In genomic region chr3:53083496-53083895, GRCh38 we compare ENCODE assay signal across 10 cellular contexts. TPM values are rescaled to one million over a fixed set of nuclear protein-coding genes. Genes with fewer than 3 reads are reported as not detected.
A peak's percentile ranks its signal among the peaks of the same experiment; 100 is the strongest.
DNase-seq lines count a peak whose midpoint lies in the region; ATAC-seq and TF ChIP-seq lines count a peak whose summit lies in the region.
"Had no signal": no experiment of that assay in that cellular context is flagged by ENCODE, and none has a peak within 500 bp of the region (broad histone marks: within the 10 kb centered on the region; RNA-seq: fewer than 3 reads in every experiment).

No MANE protein-coding gene starts in this region.

- TF ChIP-seq CTCF in mucosa of descending colon (IDR thresholded peaks at IDR 0.05) (no peak), colonic mucosa (IDR thresholded peaks at IDR 0.05) (no peak)

- peaks cover 14% of the 10 kb centered on the region for H3K36me3 Mint-ChIP-seq in activated CD4-positive, alpha-beta T cell treated with anti-CD3 and anti-CD28 coated beads, Interleukin-2, amount 10 ng/mL, durations not matched to agents 7 days and 5 days (ENCODE audit: low read depth)

- DNase-seq in NCI-H1694 treated with DMSO at 0.1 percent for 48 hours (lab: John Stamatoyannopoulos, UW) (peak; percentile 13), fibroblast of gingiva (ENCODE audit: low read depth) (peak; percentile 94), myocyte (ENCODE audit: low read depth) (peak; percentile 67), mucosa of descending colon (no peak), colonic mucosa (no peak)
- DNase-seq in stimulated activated naive CD4-positive, alpha-beta T cell (lab: John Stamatoyannopoulos, UW): no peak
- no peak for DNase-seq in activated CD4-positive, alpha-beta T cell treated with anti-CD3 and anti-CD28 coated beads, Interleukin-2, amount 10 ng/mL, durations not matched to agents 7 days and 5 days
- DNase-seq: effector CD8-positive, alpha-beta T cell had no signal

- H3K27ac ChIP-seq in BLaER1 treated with 17β-estradiol and CSF1 and Interleukin-3, amounts not matched to agents 10 nM and 100 nM: no peak overlapping the region
- H3K27ac ChIP-seq in colonic mucosa: no peak overlapping the region

- H3K27ac Mint-ChIP-seq in activated CD4-positive, alpha-beta T cell treated with anti-CD3 and anti-CD28 coated beads, Interleukin-2, amount 10 ng/mL, durations not matched to agents 7 days and 5 days: no peak overlapping the region
- H3K27ac Mint-ChIP-seq: activated T-helper 2 cell treated with anti-CD3 and anti-CD28 coated beads, Interferon-gamma antibody, Interleukin-2, Interleukin-4, amounts not matched to agents 10 μg/mL and 5 μg/mL and 100 μg/mL, durations not matched to agents 14 hours and 24 hours and 36 hours had no signal

- H3K4me3 ChIP-seq in BLaER1 treated with 17β-estradiol and CSF1 and Interleukin-3, amounts not matched to agents 10 nM and 100 nM: no peak overlapping the region
- H3K4me3 ChIP-seq in mucosa of descending colon (no peak overlapping the region), colonic mucosa (no peak overlapping the region)

- H3K4me1 Mint-ChIP-seq in activated CD4-positive, alpha-beta T cell treated with anti-CD3 and anti-CD28 coated beads, Interleukin-2, amount 10 ng/mL, durations not matched to agents 7 days and 5 days: no peaks in the 10 kb centered on the region

- peaks cover 0 to 22% (median 15%) of the 10 kb centered on the region in 10 experiments; a peak in 15 of 20 replicates for H3K4me1 ChIP-seq in BLaER1 treated with 17β-estradiol and CSF1 and Interleukin-3, amounts not matched to agents 10 nM and 100 nM
- H3K4me1 ChIP-seq in mucosa of descending colon (ENCODE audit: low read depth): no peaks in the 10 kb centered on the region
- H3K4me1 ChIP-seq in colonic mucosa: no peaks in the 10 kb centered on the region

- H3K9me3 ChIP-seq in BLaER1 treated with 17β-estradiol and CSF1 and Interleukin-3, amounts not matched to agents 10 nM and 100 nM (replicated peaks in 1 of 11): no peaks in the 10 kb centered on the region
- H3K9me3 ChIP-seq in mucosa of descending colon (no peaks in the 10 kb centered on the region), colonic mucosa (no peaks in the 10 kb centered on the region)

- H3K27me3 Mint-ChIP-seq in activated CD4-positive, alpha-beta T cell treated with anti-CD3 and anti-CD28 coated beads, Interleukin-2, amount 10 ng/mL, durations not matched to agents 7 days and 5 days: no peaks in the 10 kb centered on the region

- no peak overlapping the region for H3K9ac ChIP-seq in BLaER1 treated with 17β-estradiol and CSF1 and Interleukin-3, amounts not matched to agents 10 nM and 100 nM
- no peak overlapping the region for H3K9ac ChIP-seq in colonic mucosa (ENCODE audit: low read depth in 2 of 2, low read length in 2 of 2)

- no peaks in the 10 kb centered on the region for H3K27me3 ChIP-seq in BLaER1 treated with 17β-estradiol and CSF1 and Interleukin-3, amounts not matched to agents 10 nM and 100 nM
- no peaks in the 10 kb centered on the region for H3K27me3 ChIP-seq in colonic mucosa

- no peaks in the 10 kb centered on the region for H4K20me1 ChIP-seq in BLaER1 treated with 17β-estradiol and CSF1 and Interleukin-3, amounts not matched to agents 10 nM and 100 nM

- ATAC-seq in mucosa of descending colon: no peak

- no peaks in the 10 kb centered on the region for H3K9me3 Mint-ChIP-seq in activated CD4-positive, alpha-beta T cell treated with anti-CD3 and anti-CD28 coated beads, Interleukin-2, amount 10 ng/mL, durations not matched to agents 7 days and 5 days
- H3K9me3 Mint-ChIP-seq: activated T-helper 2 cell treated with anti-CD3 and anti-CD28 coated beads, Interferon-gamma antibody, Interleukin-2, Interleukin-4, amounts not matched to agents 10 μg/mL and 5 μg/mL and 100 μg/mL, durations not matched to agents 14 hours and 24 hours and 36 hours had no signal

- intact Hi-C loops in mucosa of descending colon (cut with DNase I, micrococcal nuclease) (no loop called here), colonic mucosa (cut with DNase I) (no loop called here)

- H3K36me3 ChIP-seq in BLaER1 treated with 17β-estradiol and CSF1 and Interleukin-3, amounts not matched to agents 10 nM and 100 nM: peaks cover 0 to 23% (median 13%) of the 10 kb centered on the region in 11 experiments; a peak in 10 of 22 replicates
- no peaks in the 10 kb centered on the region for H3K36me3 ChIP-seq in mucosa of descending colon (ENCODE audit: low read depth)
- H3K36me3 ChIP-seq in colonic mucosa: no peaks in the 10 kb centered on the region

- CTCF ChIA-PET in activated CD4-positive, alpha-beta T cell treated with anti-CD3 and anti-CD28 coated beads, Interleukin-2, amount 10 ng/mL, durations not matched to agents 7 days and 5 days (lab: Charles Lee): interaction anchor here (1.3 to 1.7 kb wide), 2 partner anchors 25 to 152 kb away, joined by 3 to 6 read pairs; no protein-coding TSS in a partner anchor

- POLR2A ChIA-PET in activated CD4-positive, alpha-beta T cell treated with anti-CD3 and anti-CD28 coated beads, Interleukin-2, amount 10 ng/mL, durations not matched to agents 7 days and 5 days (lab: Charles Lee): no interaction called here

- H3K4me3 Mint-ChIP-seq in activated CD4-positive, alpha-beta T cell treated with anti-CD3 and anti-CD28 coated beads, Interleukin-2, amount 10 ng/mL, durations not matched to agents 7 days and 5 days: no peak overlapping the region

- H3K4me2 ChIP-seq in BLaER1 treated with 17β-estradiol and CSF1 and Interleukin-3, amounts not matched to agents 10 nM and 100 nM: peak overlapping the region in 6 of 11 experiments; percentile 15 to 57 (median 46); a peak in 8 of 22 replicates

RNA-seq across cellular contexts. Expression of gene SFMBT1, which starts 37.6 kb away (rescaled TPM):
- 4.8 and 8.1 TPM in 2 replicates for total RNA-seq in myocyte
- polyA plus RNA-seq in myocyte (2012): 4.7 TPM
- total RNA-seq in mucosa of descending colon: 10 to 100 TPM; 19.7 to 22.8 (median 19.8) TPM
- 10 to 100 TPM; 19.4 to 30.8 TPM for total RNA-seq in colonic mucosa
- 10 to 100 TPM; 32.2 to 32.8 TPM for total RNA-seq in activated CD4-positive, alpha-beta T cell treated with anti-CD3 and anti-CD28 coated beads, Interleukin-2, amount 10 ng/mL, durations not matched to agents 7 days and 5 days

RNA-seq across cellular contexts. Expression of gene RFT1, which starts 46.7 kb away (rescaled TPM):
- total RNA-seq in myocyte (6.7 and 7.5 TPM in 2 replicates), mucosa of descending colon (10 to 100 TPM; 14.7 to 18.7 (median 15.2) TPM), colonic mucosa (10 to 100 TPM; 15.3 to 30.4 TPM)
- polyA plus RNA-seq in myocyte (2012): 16.7 TPM
- total RNA-seq in activated CD4-positive, alpha-beta T cell treated with anti-CD3 and anti-CD28 coated beads, Interleukin-2, amount 10 ng/mL, durations not matched to agents 7 days and 5 days: 10 to 100 TPM; 33.3 to 34.1 TPM

Comparison
In these comparisons a context has a peak if more than half of its experiments do, and no peak if none do; other contexts are left out.
1. DNase-seq: peak in NCI-H1694 treated with DMSO at 0.1 percent for 48 hours (single experiment), fibroblast of gingiva (single experiment) and myocyte (single experiment); none in mucosa of descending colon (0 of 3), colonic mucosa (single experiment), stimulated activated naive CD4-positive, alpha-beta T cell (0 of 6) and activated CD4-positive, alpha-beta T cell treated with anti-CD3 and anti-CD28 coated beads, Interleukin-2, amount 10 ng/mL, durations not matched to agents 7 days and 5 days (single experiment).